Comparison of ENCODE assay signal across 1 cellular context in the genomic region with DNA sequence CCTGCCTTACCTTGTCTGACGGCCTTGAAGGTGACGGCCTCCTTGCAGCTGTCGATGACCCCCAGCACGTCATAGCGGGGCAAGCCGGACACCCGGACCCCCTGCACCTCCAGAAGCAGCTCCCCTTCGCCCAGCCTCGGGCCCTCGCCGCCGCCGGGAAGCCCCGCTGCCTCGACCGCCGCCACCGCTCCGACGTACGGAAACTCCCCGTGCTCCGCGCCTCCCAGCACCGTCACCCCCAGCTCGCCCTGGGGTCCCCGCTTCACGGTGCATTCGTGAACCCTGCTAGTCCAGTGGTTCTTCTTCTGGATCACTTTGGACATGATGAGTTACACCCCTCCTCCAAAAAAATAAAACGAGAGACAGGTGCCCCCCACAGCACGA.
TF ChIP-seq lines count a peak whose summit lies in the region.

No MANE protein-coding gene starts in this region.

TF ChIP-seq in HepG2, 621 proteins besides CTCF, POLR2A, EP300 and RAD21 (continued from another document and continues in another):
- TF ChIP-seq, protein P1, sequence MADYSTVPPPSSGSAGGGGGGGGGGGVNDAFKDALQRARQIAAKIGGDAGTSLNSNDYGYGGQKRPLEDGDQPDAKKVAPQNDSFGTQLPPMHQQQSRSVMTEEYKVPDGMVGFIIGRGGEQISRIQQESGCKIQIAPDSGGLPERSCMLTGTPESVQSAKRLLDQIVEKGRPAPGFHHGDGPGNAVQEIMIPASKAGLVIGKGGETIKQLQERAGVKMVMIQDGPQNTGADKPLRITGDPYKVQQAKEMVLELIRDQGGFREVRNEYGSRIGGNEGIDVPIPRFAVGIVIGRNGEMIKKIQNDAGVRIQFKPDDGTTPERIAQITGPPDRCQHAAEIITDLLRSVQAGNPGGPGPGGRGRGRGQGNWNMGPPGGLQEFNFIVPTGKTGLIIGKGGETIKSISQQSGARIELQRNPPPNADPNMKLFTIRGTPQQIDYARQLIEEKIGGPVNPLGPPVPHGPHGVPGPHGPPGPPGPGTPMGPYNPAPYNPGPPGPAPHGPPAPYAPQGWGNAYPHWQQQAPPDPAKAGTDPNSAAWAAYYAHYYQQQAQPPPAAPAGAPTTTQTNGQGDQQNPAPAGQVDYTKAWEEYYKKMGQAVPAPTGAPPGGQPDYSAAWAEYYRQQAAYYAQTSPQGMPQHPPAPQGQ (CRISPR knock-in tag; IDR thresholded peaks at IDR 0.05; ENCODE audit: borderline replicate concordance) = no peak
- TF ChIP-seq YY1 (IDR thresholded peaks at IDR 0.05; ENCODE audit: insufficient read depth, insufficient replicate concordance, low read depth, low read length) = no peak
- no peak for TF ChIP-seq MED13 (CRISPR knock-in tag; IDR thresholded peaks at IDR 0.05)
- no peak for TF ChIP-seq SMC3 (IDR thresholded peaks at IDR 0.05; ENCODE audit: low read length)
- TF ChIP-seq RFX3 (CRISPR knock-in tag; IDR thresholded peaks at IDR 0.05) = no peak
- TF ChIP-seq ZNF577 (CRISPR knock-in tag; IDR thresholded peaks at IDR 0.05; ENCODE audit: borderline replicate concordance, low read depth) = no peak
- TF ChIP-seq, protein P2, sequence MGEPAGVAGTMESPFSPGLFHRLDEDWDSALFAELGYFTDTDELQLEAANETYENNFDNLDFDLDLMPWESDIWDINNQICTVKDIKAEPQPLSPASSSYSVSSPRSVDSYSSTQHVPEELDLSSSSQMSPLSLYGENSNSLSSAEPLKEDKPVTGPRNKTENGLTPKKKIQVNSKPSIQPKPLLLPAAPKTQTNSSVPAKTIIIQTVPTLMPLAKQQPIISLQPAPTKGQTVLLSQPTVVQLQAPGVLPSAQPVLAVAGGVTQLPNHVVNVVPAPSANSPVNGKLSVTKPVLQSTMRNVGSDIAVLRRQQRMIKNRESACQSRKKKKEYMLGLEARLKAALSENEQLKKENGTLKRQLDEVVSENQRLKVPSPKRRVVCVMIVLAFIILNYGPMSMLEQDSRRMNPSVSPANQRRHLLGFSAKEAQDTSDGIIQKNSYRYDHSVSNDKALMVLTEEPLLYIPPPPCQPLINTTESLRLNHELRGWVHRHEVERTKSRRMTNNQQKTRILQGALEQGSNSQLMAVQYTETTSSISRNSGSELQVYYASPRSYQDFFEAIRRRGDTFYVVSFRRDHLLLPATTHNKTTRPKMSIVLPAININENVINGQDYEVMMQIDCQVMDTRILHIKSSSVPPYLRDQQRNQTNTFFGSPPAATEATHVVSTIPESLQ (CRISPR knock-in tag; conservative IDR thresholded peaks at IDR 0.05) = no peak
- TF ChIP-seq ZNF724P (CRISPR knock-in tag; IDR thresholded peaks at IDR 0.05; ENCODE audit: borderline replicate concordance) = no peak
- TF ChIP-seq TRIM24 (CRISPR knock-in tag; IDR thresholded peaks at IDR 0.05) = no peak
- no peak for TF ChIP-seq IKZF1 (IDR thresholded peaks at IDR 0.05)
- 0 out of 2 replicates have a peak, but pooled peaks have one; percentile 42 for TF ChIP-seq CREB1 (IDR thresholded peaks at IDR 0.05)
- no peak for TF ChIP-seq CREB1 (CRISPR knock-in tag; IDR thresholded peaks at IDR 0.05)
- no peak for TF ChIP-seq ZNF879 (CRISPR knock-in tag; IDR thresholded peaks at IDR 0.05)
- 0 out of 2 replicates have a peak, but pooled peaks have one; percentile 33 for TF ChIP-seq SSRP1 (CRISPR knock-in tag; IDR thresholded peaks at IDR 0.05)
- TF ChIP-seq KMT2A (CRISPR knock-in tag; IDR thresholded peaks at IDR 0.05) = no peak
- no peak for TF ChIP-seq ZNF10 (CRISPR knock-in tag; IDR thresholded peaks at IDR 0.05; ENCODE audit: borderline replicate concordance, low read depth)
- TF ChIP-seq ZNF83 (CRISPR knock-in tag; IDR thresholded peaks at IDR 0.05; ENCODE audit: borderline replicate concordance) = no peak
- TF ChIP-seq KDM5A (IDR thresholded peaks at IDR 0.05; ENCODE audit: borderline replicate concordance, low read length) = no peak
- TF ChIP-seq ZBTB1 (CRISPR knock-in tag; IDR thresholded peaks at IDR 0.05; ENCODE audit: borderline replicate concordance) = no peak
- TF ChIP-seq ZNF891 (CRISPR knock-in tag; IDR thresholded peaks at IDR 0.05) = no peak
- TF ChIP-seq, protein P3, sequence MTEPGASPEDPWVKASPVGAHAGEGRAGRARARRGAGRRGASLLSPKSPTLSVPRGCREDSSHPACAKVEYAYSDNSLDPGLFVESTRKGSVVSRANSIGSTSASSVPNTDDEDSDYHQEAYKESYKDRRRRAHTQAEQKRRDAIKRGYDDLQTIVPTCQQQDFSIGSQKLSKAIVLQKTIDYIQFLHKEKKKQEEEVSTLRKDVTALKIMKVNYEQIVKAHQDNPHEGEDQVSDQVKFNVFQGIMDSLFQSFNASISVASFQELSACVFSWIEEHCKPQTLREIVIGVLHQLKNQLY (CRISPR knock-in tag; IDR thresholded peaks at IDR 0.05) = no peak
- no peak for TF ChIP-seq ERF (CRISPR knock-in tag; IDR thresholded peaks at IDR 0.05)
- TF ChIP-seq ZNF432 (CRISPR knock-in tag; IDR thresholded peaks at IDR 0.05; ENCODE audit: borderline replicate concordance) = 0 out of 2 replicates have a peak, but pooled peaks have one; percentile 47
- no peak for TF ChIP-seq JUN (CRISPR knock-in tag; IDR thresholded peaks at IDR 0.05)
- TF ChIP-seq ZBTB7B (CRISPR knock-in tag; IDR thresholded peaks at IDR 0.05) = no peak
- no peak for TF ChIP-seq KAT2B (IDR thresholded peaks at IDR 0.05; ENCODE audit: borderline replicate concordance, low read depth, low read length)
- TF ChIP-seq, protein P4, sequence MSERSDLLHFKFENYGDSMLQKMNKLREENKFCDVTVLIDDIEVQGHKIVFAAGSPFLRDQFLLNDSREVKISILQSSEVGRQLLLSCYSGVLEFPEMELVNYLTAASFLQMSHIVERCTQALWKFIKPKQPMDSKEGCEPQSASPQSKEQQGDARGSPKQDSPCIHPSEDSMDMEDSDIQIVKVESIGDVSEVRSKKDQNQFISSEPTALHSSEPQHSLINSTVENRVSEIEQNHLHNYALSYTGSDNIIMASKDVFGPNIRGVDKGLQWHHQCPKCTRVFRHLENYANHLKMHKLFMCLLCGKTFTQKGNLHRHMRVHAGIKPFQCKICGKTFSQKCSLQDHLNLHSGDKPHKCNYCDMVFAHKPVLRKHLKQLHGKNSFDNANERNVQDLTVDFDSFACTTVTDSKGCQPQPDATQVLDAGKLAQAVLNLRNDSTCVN (CRISPR knock-in tag; IDR thresholded peaks at IDR 0.05; ENCODE audit: borderline replicate concordance) = no peak
- TF ChIP-seq ZFP36L2 (CRISPR knock-in tag; IDR thresholded peaks at IDR 0.05) = no peak
- TF ChIP-seq, protein P5, sequence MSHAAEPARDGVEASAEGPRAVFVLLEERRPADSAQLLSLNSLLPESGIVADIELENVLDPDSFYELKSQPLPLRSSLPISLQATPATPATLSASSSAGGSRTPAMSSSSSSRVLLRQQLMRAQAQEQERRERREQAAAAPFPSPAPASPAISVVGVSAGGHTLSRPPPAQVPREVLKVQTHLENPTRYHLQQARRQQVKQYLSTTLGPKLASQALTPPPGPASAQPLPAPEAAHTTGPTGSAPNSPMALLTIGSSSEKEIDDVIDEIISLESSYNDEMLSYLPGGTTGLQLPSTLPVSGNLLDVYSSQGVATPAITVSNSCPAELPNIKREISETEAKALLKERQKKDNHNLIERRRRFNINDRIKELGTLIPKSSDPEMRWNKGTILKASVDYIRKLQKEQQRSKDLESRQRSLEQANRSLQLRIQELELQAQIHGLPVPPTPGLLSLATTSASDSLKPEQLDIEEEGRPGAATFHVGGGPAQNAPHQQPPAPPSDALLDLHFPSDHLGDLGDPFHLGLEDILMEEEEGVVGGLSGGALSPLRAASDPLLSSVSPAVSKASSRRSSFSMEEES (CRISPR knock-in tag; IDR thresholded peaks at IDR 0.05) = no peak
- TF ChIP-seq PITX1 (CRISPR knock-in tag; IDR thresholded peaks at IDR 0.05) = no peak
- TF ChIP-seq, protein P6, sequence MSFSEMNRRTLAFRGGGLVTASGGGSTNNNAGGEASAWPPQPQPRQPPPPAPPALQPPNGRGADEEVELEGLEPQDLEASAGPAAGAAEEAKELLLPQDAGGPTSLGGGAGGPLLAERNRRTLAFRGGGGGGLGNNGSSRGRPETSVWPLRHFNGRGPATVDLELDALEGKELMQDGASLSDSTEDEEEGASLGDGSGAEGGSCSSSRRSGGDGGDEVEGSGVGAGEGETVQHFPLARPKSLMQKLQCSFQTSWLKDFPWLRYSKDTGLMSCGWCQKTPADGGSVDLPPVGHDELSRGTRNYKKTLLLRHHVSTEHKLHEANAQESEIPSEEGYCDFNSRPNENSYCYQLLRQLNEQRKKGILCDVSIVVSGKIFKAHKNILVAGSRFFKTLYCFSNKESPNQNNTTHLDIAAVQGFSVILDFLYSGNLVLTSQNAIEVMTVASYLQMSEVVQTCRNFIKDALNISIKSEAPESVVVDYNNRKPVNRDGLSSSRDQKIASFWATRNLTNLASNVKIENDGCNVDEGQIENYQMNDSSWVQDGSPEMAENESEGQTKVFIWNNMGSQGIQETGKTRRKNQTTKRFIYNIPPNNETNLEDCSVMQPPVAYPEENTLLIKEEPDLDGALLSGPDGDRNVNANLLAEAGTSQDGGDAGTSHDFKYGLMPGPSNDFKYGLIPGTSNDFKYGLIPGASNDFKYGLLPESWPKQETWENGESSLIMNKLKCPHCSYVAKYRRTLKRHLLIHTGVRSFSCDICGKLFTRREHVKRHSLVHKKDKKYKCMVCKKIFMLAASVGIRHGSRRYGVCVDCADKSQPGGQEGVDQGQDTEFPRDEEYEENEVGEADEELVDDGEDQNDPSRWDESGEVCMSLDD (CRISPR knock-in tag; IDR thresholded peaks at IDR 0.05; ENCODE audit: borderline replicate concordance) = no peak
- TF ChIP-seq ZNF766 (CRISPR knock-in tag; IDR thresholded peaks at IDR 0.05; ENCODE audit: borderline replicate concordance) = no peak
- TF ChIP-seq, protein P7, sequence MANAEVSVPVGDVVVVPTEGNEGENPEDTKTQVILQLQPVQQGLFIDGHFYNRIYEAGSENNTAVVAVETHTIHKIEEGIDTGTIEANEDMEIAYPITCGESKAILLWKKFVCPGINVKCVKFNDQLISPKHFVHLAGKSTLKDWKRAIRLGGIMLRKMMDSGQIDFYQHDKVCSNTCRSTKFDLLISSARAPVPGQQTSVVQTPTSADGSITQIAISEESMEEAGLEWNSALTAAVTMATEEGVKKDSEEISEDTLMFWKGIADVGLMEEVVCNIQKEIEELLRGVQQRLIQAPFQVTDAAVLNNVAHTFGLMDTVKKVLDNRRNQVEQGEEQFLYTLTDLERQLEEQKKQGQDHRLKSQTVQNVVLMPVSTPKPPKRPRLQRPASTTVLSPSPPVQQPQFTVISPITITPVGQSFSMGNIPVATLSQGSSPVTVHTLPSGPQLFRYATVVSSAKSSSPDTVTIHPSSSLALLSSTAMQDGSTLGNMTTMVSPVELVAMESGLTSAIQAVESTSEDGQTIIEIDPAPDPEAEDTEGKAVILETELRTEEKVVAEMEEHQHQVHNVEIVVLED (CRISPR knock-in tag; IDR thresholded peaks at IDR 0.05; ENCODE audit: borderline replicate concordance) = no peak
- TF ChIP-seq AGO2 (optimal IDR thresholded peaks at IDR 0.05; ENCODE audit: low read depth, low read length) = peak; percentile 9
- no peak for TF ChIP-seq ZNF260 (CRISPR knock-in tag; IDR thresholded peaks at IDR 0.05; ENCODE audit: borderline replicate concordance, low read depth)
- no peak for TF ChIP-seq ELF4 (CRISPR knock-in tag; IDR thresholded peaks at IDR 0.05; ENCODE audit: borderline replicate concordance)
- TF ChIP-seq, protein P8, sequence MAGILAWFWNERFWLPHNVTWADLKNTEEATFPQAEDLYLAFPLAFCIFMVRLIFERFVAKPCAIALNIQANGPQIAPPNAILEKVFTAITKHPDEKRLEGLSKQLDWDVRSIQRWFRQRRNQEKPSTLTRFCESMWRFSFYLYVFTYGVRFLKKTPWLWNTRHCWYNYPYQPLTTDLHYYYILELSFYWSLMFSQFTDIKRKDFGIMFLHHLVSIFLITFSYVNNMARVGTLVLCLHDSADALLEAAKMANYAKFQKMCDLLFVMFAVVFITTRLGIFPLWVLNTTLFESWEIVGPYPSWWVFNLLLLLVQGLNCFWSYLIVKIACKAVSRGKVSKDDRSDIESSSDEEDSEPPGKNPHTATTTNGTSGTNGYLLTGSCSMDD (CRISPR knock-in tag; IDR thresholded peaks at IDR 0.05) = no peak
- TF ChIP-seq PHF5A (CRISPR knock-in tag; IDR thresholded peaks at IDR 0.05; ENCODE audit: low read depth, unreplicated experiment) = no peak
- TF ChIP-seq, protein P9, sequence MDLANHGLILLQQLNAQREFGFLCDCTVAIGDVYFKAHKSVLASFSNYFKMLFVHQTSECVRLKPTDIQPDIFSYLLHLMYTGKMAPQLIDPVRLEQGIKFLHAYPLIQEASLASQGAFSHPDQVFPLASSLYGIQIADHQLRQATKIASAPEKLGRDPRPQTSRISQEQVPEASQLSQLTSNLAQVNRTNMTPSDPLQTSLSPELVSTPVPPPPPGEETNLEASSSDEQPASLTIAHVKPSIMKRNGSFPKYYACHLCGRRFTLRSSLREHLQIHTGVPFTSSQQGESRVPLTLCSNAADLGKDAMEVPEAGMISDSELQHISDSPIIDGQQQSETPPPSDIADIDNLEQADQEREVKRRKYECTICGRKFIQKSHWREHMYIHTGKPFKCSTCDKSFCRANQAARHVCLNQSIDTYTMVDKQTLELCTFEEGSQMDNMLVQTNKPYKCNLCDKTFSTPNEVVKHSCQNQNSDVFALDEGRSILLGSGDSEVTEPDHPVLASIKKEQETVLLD (CRISPR knock-in tag; IDR thresholded peaks at IDR 0.05; ENCODE audit: low read depth) = no peak
- no peak for TF ChIP-seq ZNF780A (CRISPR knock-in tag; IDR thresholded peaks at IDR 0.05)
- no peak for TF ChIP-seq ZNF720 (CRISPR knock-in tag; IDR thresholded peaks at IDR 0.05)
- TF ChIP-seq FOXK2 (IDR thresholded peaks at IDR 0.05) = no peak
- TF ChIP-seq MEIS2 (CRISPR knock-in tag; IDR thresholded peaks at IDR 0.05) = no peak
- TF ChIP-seq JUNB (CRISPR knock-in tag; IDR thresholded peaks at IDR 0.05; ENCODE audit: borderline replicate concordance) = no peak
- no peak for TF ChIP-seq KLF11 (CRISPR knock-in tag; IDR thresholded peaks at IDR 0.05)
- TF ChIP-seq, protein P10, sequence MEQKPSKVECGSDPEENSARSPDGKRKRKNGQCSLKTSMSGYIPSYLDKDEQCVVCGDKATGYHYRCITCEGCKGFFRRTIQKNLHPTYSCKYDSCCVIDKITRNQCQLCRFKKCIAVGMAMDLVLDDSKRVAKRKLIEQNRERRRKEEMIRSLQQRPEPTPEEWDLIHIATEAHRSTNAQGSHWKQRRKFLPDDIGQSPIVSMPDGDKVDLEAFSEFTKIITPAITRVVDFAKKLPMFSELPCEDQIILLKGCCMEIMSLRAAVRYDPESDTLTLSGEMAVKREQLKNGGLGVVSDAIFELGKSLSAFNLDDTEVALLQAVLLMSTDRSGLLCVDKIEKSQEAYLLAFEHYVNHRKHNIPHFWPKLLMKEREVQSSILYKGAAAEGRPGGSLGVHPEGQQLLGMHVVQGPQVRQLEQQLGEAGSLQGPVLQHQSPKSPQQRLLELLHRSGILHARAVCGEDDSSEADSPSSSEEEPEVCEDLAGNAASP (CRISPR knock-in tag; IDR thresholded peaks at IDR 0.05; ENCODE audit: borderline replicate concordance) = no peak
- TF ChIP-seq XBP1 (CRISPR knock-in tag; IDR thresholded peaks at IDR 0.05) = no peak
- TF ChIP-seq ZNF264 (CRISPR knock-in tag; IDR thresholded peaks at IDR 0.05) = no peak
- no peak for TF ChIP-seq ZNF256 (CRISPR knock-in tag; conservative IDR thresholded peaks at IDR 0.05)
- no peak for TF ChIP-seq HNRNPL (IDR thresholded peaks at IDR 0.05; ENCODE audit: low read depth, low read length)
